Comparison of ENCODE assay signal across 24 cellular contexts in the genomic region with DNA sequence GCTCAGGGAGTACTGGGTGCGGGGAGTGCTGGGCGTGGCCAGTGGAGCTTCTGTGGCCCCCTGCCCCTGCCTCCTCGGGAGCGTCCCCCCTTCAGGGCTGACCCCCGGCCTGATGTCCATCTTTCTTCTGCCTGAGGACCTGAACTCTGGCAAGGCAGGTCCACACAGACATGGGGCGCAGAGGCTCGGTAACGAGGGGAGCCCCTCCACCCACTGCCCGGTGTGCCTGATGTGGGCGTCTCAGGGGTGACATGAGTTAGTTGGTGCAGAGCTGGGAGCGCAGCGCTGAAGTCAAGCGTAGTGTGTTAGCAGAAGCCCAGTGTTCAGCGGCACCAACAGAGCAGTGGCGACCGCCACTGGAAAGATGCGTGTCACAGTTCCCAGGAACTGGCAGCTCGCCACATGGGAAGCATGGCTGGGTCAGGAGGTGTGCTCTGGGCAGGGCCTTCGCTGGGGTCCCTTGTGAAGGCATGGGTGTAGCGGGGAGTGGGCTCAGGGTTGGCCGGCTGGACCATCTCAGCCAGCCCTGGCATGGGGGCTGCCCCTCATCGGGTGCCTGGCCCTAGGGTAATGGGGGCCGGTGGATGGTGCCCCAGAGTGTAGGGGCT. TPM values are rescaled to one million over a fixed set of nuclear protein-coding genes. Genes with fewer than 3 reads are reported as not detected.
DNase-seq lines count a peak whose midpoint lies in the region; ATAC-seq and TF ChIP-seq lines count a peak whose summit lies in the region.
"Had no signal": no experiment of that assay in that cellular context is flagged by ENCODE, and none has a peak within 500 bp of the region (broad histone marks: within the 10 kb centered on the region; RNA-seq: fewer than 3 reads in every experiment).

No MANE protein-coding gene starts in this region.

- intact Hi-C loops in Right ventricle myocardium inferior (cut with DNase I) (loop anchor here (1.0 kb wide), 1 partner anchor 22 kb away; no protein-coding TSS in a partner anchor), cardiac septum (cut with DNase I) (no loop called here), heart right ventricle (cut with DNase I) (no loop called here), upper lobe of right lung (cut with DNase I) (no loop called here)

- no peak overlapping the region for H2BK15ac ChIP-seq in neuronal stem cell (ENCODE audit: low read length)

- H3K4me2 ChIP-seq in neuronal stem cell (ENCODE audit: insufficient read depth, low read length, poor library complexity, severe bottlenecking), result no peak overlapping the region
- H3K4me2 ChIP-seq: GM23338 had no signal

- H3K27ac ChIP-seq in heart right ventricle (peak overlapping the region; percentile 35 to 89 (median 78)), neuronal stem cell (replicated peaks; ENCODE audit: low read length) (no peak overlapping the region), upper lobe of right lung (no peak overlapping the region)
- H3K27ac ChIP-seq: HL-60, SJCRH30 had no signal

- no peak overlapping the region for H4K8ac ChIP-seq in neuronal stem cell (ENCODE audit: low read depth, low read length)

- no peak overlapping the region for H2BK120ac ChIP-seq in neuronal stem cell (ENCODE audit: low read depth, low read length)

- no peaks in the 10 kb centered on the region for H3K9me3 ChIP-seq in heart right ventricle
- no peaks in the 10 kb centered on the region for H3K9me3 ChIP-seq in neuronal stem cell (replicated peaks in 1 of 2; ENCODE audit: control insufficient read depth in 2 of 2, insufficient read depth in 1 of 2, low read depth in 1 of 2, low read length in 2 of 2)
- no peaks in the 10 kb centered on the region for H3K9me3 ChIP-seq in upper lobe of right lung
- H3K9me3 ChIP-seq: HAP-1, SJCRH30 had no signal

- H3K4me1 ChIP-seq in heart right ventricle, result peaks cover 0 to 28% (median 19%) of the 10 kb centered on the region in 9 donors
- H3K4me1 ChIP-seq in neuronal stem cell (ENCODE audit: control insufficient read depth in 2 of 2, insufficient read depth in 1 of 2, low read depth in 1 of 2, low read length in 2 of 2), result no peaks in the 10 kb centered on the region
- H3K4me1 ChIP-seq in upper lobe of right lung, result no peaks in the 10 kb centered on the region
- H3K4me1 ChIP-seq: HAP-1, SJCRH30 had no signal

- H3K4ac ChIP-seq in neuronal stem cell (ENCODE audit: low read length), result no peak overlapping the region

- no peak overlapping the region for H2AFZ ChIP-seq in neuronal stem cell (ENCODE audit: low read length)
- H2AFZ ChIP-seq: GM23338 had no signal

- H2AK5ac ChIP-seq in neuronal stem cell (ENCODE audit: low read depth, low read length), result no peak overlapping the region

- H3K18ac ChIP-seq in neuronal stem cell (ENCODE audit: low read length), result no peak overlapping the region

- no peak overlapping the region for H2BK12ac ChIP-seq in neuronal stem cell (ENCODE audit: low read length)

- peak; percentile 65 for DNase-seq in Right ventricle myocardium inferior (ENCODE audit: missing footprints)
- no peak for DNase-seq in cardiac septum (ENCODE audit: low spot score)
- DNase-seq in heart right ventricle, result peak; percentile 49 to 55
- no peak for DNase-seq in neuronal stem cell (ENCODE audit: low spot score)
- no peak for DNase-seq in upper lobe of right lung
- no peak for DNase-seq in activated T-cell treated with anti-CD3 and anti-CD28 coated beads, Interleukin-2, amount 50 U/mL, for 48 hours
- no peak for DNase-seq in HuH-7.5 (ENCODE audit: low spot score)
- DNase-seq: 8988T; C1 segment of cervical spinal cord; CD8-positive, alpha-beta memory T cell; EL; GF-D8; NCI-H1105; NCI-H2029 treated with DMSO at 0.1 percent for 48 hours; NCI-H226; NCI-H510A treated with DMSO at 0.1 percent for 48 hours; NCI-H748 treated with DMSO at 0.1 percent for 48 hours; NK-92 treated with Interleukin-12 subunit alpha and Interleukin-12 subunit beta, amount 100 ng/mL, for 24 hours; SJCRH30 had no signal

- peaks cover 14% of the 10 kb centered on the region for H3K79me1 ChIP-seq in neuronal stem cell (ENCODE audit: low read depth, low read length)

- 85 to 86% methylated on average over 23 of the region's 23 CpGs for WGBS in heart right ventricle, 2 donors
- no CpG with 5 or more reads among the region's 23 CpGs for WGBS in neuronal stem cell (ENCODE audit: extremely low coverage in 2 of 2, insufficient read length in 2 of 2, insufficient replicate concordance in 1 of 2), 2 donors

- H3K27me3 ChIP-seq in heart right ventricle (no peaks in the 10 kb centered on the region), neuronal stem cell (ENCODE audit: control insufficient read depth in 3 of 3, insufficient read depth in 3 of 3, low read depth in 1 of 3, low read length in 3 of 3) (no peaks in the 10 kb centered on the region), upper lobe of right lung (no peaks in the 10 kb centered on the region)
- H3K27me3 ChIP-seq: SJCRH30 had no signal

- ATAC-seq in Right ventricle myocardium inferior (peak; percentile 43), heart right ventricle (peak; percentile 23 to 70 (median 42)), upper lobe of right lung (peak; percentile 6), GM21390 (IDR thresholded peaks at IDR 0.05; ENCODE audit: unreplicated experiment) (no peak)
- ATAC-seq: GM23338, Panc1 had no signal

- no peak overlapping the region for H4K91ac ChIP-seq in neuronal stem cell (ENCODE audit: low read depth, low read length, poor library complexity)

- no peak overlapping the region for H2BK5ac ChIP-seq in neuronal stem cell (ENCODE audit: low read length)

- no peak overlapping the region for H3K9ac ChIP-seq in neuronal stem cell (ENCODE audit: low read depth, low read length, poor library complexity)

- no peak overlapping the region for H3K4me3 ChIP-seq in heart right ventricle
- H3K4me3 ChIP-seq in neuronal stem cell (ENCODE audit: low read length in 2 of 2), result no peak overlapping the region
- H3K4me3 ChIP-seq in upper lobe of right lung, result no peak overlapping the region
- H3K4me3 ChIP-seq: GM23338, HAP-1, SJCRH30 had no signal

- H3K14ac ChIP-seq in neuronal stem cell (ENCODE audit: low read length), result no peak overlapping the region

- peaks cover 0 to 86% (median 8%) of the 10 kb centered on the region in 9 donors for H3K36me3 ChIP-seq in heart right ventricle
- H3K36me3 ChIP-seq in neuronal stem cell (replicated peaks in 1 of 2; ENCODE audit: control insufficient read depth in 2 of 2, insufficient read depth in 2 of 2, low read length in 2 of 2), result peaks cover 60 to 100% of the 10 kb centered on the region in 2 donors
- H3K36me3 ChIP-seq in upper lobe of right lung, result peaks cover 26% of the 10 kb centered on the region

- TF ChIP-seq CTCF in heart right ventricle (IDR thresholded peaks at IDR 0.05), result no peak
- no peak for TF ChIP-seq CTCF in upper lobe of right lung (IDR thresholded peaks at IDR 0.05)

- peak overlapping the region; percentile 1 for H3K23ac ChIP-seq in neuronal stem cell (ENCODE audit: low read depth, low read length, poor library complexity)

RNA-seq across cellular contexts. Expression of a gene that starts 11.5 kb away (rescaled TPM):
- total RNA-seq in Right ventricle myocardium inferior (54.8 TPM), cardiac septum (34.6 TPM), heart right ventricle (10 to 100 TPM; 37.5 to 72.5 (median 41.2) TPM), upper lobe of right lung (29.3 TPM)
- 10 to 100 TPM; 84.1 to 85.3 TPM for polyA plus RNA-seq in heart right ventricle
- polyA plus RNA-seq in neuronal stem cell (2013, experiment 1 of 2), result 82.0 TPM
- polyA plus RNA-seq in neuronal stem cell (2013, experiment 2 of 2), result 74.8 TPM

RNA-seq across cellular contexts. Expression of a gene that starts 13.7 kb away (rescaled TPM):
- total RNA-seq in Right ventricle myocardium inferior, result 64.3 TPM
- 54.1 TPM for total RNA-seq in cardiac septum
- total RNA-seq in heart right ventricle, result 10 to 100 TPM; 52.6 to 84.9 (median 64.6) TPM
- 100 to 1,000 TPM in 1 of 2 donors, 10 to 100 TPM in 1; 90.2 to 102 TPM for polyA plus RNA-seq in heart right ventricle
- 73.5 TPM for polyA plus RNA-seq in neuronal stem cell (2013, experiment 1 of 2)
- 71.9 TPM for polyA plus RNA-seq in neuronal stem cell (2013, experiment 2 of 2)
- 44.9 TPM for total RNA-seq in upper lobe of right lung

RNA-seq across cellular contexts. Expression of a gene that starts 22.9 kb away (rescaled TPM):
- 3.7 TPM for total RNA-seq in Right ventricle myocardium inferior
- 5.6 TPM for total RNA-seq in cardiac septum
- 1 to 10 TPM; 3.1 to 5.6 (median 4.7) TPM for total RNA-seq in heart right ventricle
- polyA plus RNA-seq in heart right ventricle, result 1 to 10 TPM in 1 of 2 donors, under 1 TPM in 1; 0.94 to 6.7 TPM
- polyA plus RNA-seq in neuronal stem cell (2013, experiment 1 of 2), result 4.6 TPM
- polyA plus RNA-seq in neuronal stem cell (2013, experiment 2 of 2), result 4.5 TPM
- 4.7 TPM for total RNA-seq in upper lobe of right lung

RNA-seq across cellular contexts. Expression of a gene that starts 44.5 kb away (rescaled TPM):
- 8.9 TPM for total RNA-seq in Right ventricle myocardium inferior
- 6.9 TPM for total RNA-seq in cardiac septum
- 10 to 100 TPM in 2 of 10 donors, 1 to 10 TPM in 8; 4.9 to 11.3 (median 8.5) TPM for total RNA-seq in heart right ventricle
- 1 to 10 TPM; 2.6 to 2.9 TPM for polyA plus RNA-seq in heart right ventricle
- 4.9 TPM for polyA plus RNA-seq in neuronal stem cell (2013, experiment 1 of 2)
- polyA plus RNA-seq in neuronal stem cell (2013, experiment 2 of 2), result 4.8 TPM
- 6.9 TPM for total RNA-seq in upper lobe of right lung

RNA-seq across cellular contexts. Expression of a gene that starts 56.9 kb away (rescaled TPM):
- total RNA-seq in Right ventricle myocardium inferior (24.5 TPM), cardiac septum (17.9 TPM), heart right ventricle (10 to 100 TPM; 16.5 to 27.7 (median 21.6) TPM), upper lobe of right lung (26.7 TPM)
- polyA plus RNA-seq in heart right ventricle, result 10 to 100 TPM; 26.1 to 66.8 TPM
- polyA plus RNA-seq in neuronal stem cell (2013, experiment 1 of 2), result 19.0 TPM
- polyA plus RNA-seq in neuronal stem cell (2013, experiment 2 of 2), result 19.4 TPM

Comparison
In these comparisons a context has a peak if more than half of its experiments do, and no peak if none do; other contexts are left out.
1. DNase-seq: peak in Right ventricle myocardium inferior (single experiment) and heart right ventricle (2 of 2); none in cardiac septum (single experiment), neuronal stem cell (single experiment), upper lobe of right lung (single experiment), activated T-cell treated with anti-CD3 and anti-CD28 coated beads, Interleukin-2, amount 50 U/mL, for 48 hours (0 of 2) and HuH-7.5 (single experiment).
2. H3K27ac ChIP-seq: peak in heart right ventricle (10 of 10); none in neuronal stem cell (single experiment) and upper lobe of right lung (single experiment).